ENCODE assay signal across 8 cellular contexts in the genomic region with DNA sequence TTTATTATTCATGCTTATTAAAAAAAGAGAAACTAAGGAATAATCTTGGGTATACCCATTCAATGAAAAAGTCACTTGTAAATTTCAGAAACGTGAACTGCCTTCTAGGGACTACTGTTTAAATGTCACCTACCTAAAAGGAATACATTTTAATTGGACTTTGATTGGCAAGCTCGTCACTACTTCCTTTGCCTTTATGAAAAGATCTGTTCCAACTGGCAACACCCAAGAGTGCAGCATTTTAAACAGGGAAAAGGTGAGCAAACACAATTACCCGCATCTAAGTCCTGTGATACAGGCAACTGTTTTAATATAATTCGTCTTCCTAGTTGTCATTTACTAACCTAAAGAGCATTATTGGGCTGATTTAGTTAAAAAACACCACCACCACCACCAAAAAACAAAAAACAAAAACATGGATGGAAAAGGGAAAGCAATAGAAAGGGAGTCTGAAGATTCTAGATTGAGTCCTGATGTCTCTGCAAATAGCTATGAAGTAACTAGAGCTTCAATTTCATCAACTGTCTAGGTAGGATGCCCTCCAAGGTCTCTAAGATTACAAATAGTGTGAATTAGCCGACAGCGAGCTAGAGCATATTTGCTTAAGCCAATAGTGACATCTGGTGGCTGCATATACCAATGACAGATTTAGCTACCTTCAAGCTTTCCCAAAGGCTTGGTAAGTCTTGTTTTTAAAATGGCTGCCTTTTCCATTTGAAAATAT. TPM values are rescaled to one million over a fixed set of nuclear protein-coding genes. Genes with fewer than 3 reads are reported as not detected.
A peak's percentile ranks its signal among the peaks of the same experiment; 100 is the strongest.
DNase-seq lines count a peak whose midpoint lies in the region; ATAC-seq and FAIRE-seq lines count a peak whose summit lies in the region.

No MANE protein-coding gene starts in this region.

- no peak overlapping the region for H3K27ac Mint-ChIP-seq in T-helper 17 cell

- H3K79me2 ChIP-seq in mesendoderm (ENCODE audit: control insufficient read depth, insufficient read depth, low read length) = no peaks in the 10 kb centered on the region

- no CpG with 5 or more reads among the region's 6 CpGs for WGBS in mesendoderm (ENCODE audit: extremely low coverage, insufficient coverage, low lambda C conversion rate)

- H3K36me3 Mint-ChIP-seq in T-helper 17 cell (ENCODE audit: low read depth) = no peaks in the 10 kb centered on the region

- H3K4me2 ChIP-seq in mesendoderm (ENCODE audit: low read length) = no peak overlapping the region

- H3K36me3 ChIP-seq in mesendoderm (ENCODE audit: control insufficient read depth, insufficient read depth, low read length) = no peaks in the 10 kb centered on the region

- ATAC-seq in GM19025 (IDR thresholded peaks at IDR 0.05; ENCODE audit: low read depth, unreplicated experiment) = peak; percentile 85
- peak; percentile 94 for ATAC-seq in HG03097 (IDR thresholded peaks at IDR 0.05; ENCODE audit: low FRiP score, unreplicated experiment)
- ATAC-seq in T-helper 17 cell = peak; percentile 92

- no peak overlapping the region for H2AK5ac ChIP-seq in mesendoderm (ENCODE audit: low read length)

- peak; percentile 90 for FAIRE-seq in endometrium (lab: Jason Lieb, UNC)

- H3K27me3 ChIP-seq in mesendoderm (ENCODE audit: insufficient read depth, low read length, poor library complexity) = no peaks in the 10 kb centered on the region

- no peaks in the 10 kb centered on the region for H3K9me3 ChIP-seq in T-helper 17 cell (ENCODE audit: control insufficient read depth, low read length, poor library complexity, severe bottlenecking)

- no peak overlapping the region for H3K4me3 ChIP-seq in mesendoderm (ENCODE audit: low read length)

- no peak overlapping the region for H4K5ac ChIP-seq in mesendoderm (ENCODE audit: low read length)

- DNase-seq in D341Med (ENCODE audit: low spot score) (peak; percentile 70), NCI-H2029 treated with DMSO at 0.1 percent for 48 hours (lab: John Stamatoyannopoulos, UW) (peak; percentile 90), T-helper 17 cell (no peak), mesendoderm (peak; percentile 94), ureter (ENCODE audit: low spot score) (peak; percentile 54)

- H2BK120ac ChIP-seq in mesendoderm (ENCODE audit: low read depth, low read length) = no peak overlapping the region

- H3K4ac ChIP-seq in mesendoderm (ENCODE audit: low read depth, low read length) = no peak overlapping the region

- no peak overlapping the region for H3K4me3 Mint-ChIP-seq in T-helper 17 cell

- H2BK15ac ChIP-seq in mesendoderm (replicated peaks; ENCODE audit: low read depth) = no peak overlapping the region

- H3K18ac ChIP-seq in mesendoderm (ENCODE audit: low read length) = no peak overlapping the region

- no peak overlapping the region for H4K8ac ChIP-seq in mesendoderm (ENCODE audit: low read depth, low read length)

- H3K56ac ChIP-seq in mesendoderm (ENCODE audit: low read length) = no peak overlapping the region

- no peak overlapping the region for H3K23ac ChIP-seq in mesendoderm (ENCODE audit: low read length)

- H3K27me3 Mint-ChIP-seq in T-helper 17 cell = peaks cover 41% of the 10 kb centered on the region

- H3K79me1 ChIP-seq in mesendoderm (ENCODE audit: low read length) = no peaks in the 10 kb centered on the region

- H3K4me1 ChIP-seq in mesendoderm (ENCODE audit: control insufficient read depth, low read depth, low read length) = peaks cover 5% of the 10 kb centered on the region

- no peak overlapping the region for H3K27ac ChIP-seq in mesendoderm (ENCODE audit: low read depth, low read length)

- H3K4me1 Mint-ChIP-seq in T-helper 17 cell = peaks cover 3% of the 10 kb centered on the region

- H2BK5ac ChIP-seq in mesendoderm (ENCODE audit: low read length) = no peak overlapping the region

- no peak overlapping the region for H3K9ac ChIP-seq in mesendoderm (ENCODE audit: low read length)

RNA-seq across cellular contexts. Expression of gene ICA1, which starts 33.8 kb away (rescaled TPM):
- total RNA-seq in T-helper 17 cell (10 to 100 TPM in 1 of 2 donors, 1 to 10 TPM in 1; 4.5 to 12.8 TPM), ureter (74.6 TPM)
- polyA plus RNA-seq in mesendoderm (2013, experiment 1 of 2) = 14.0 TPM
- polyA plus RNA-seq in mesendoderm (2013, experiment 2 of 2) = 15.1 TPM

Comparison
In these comparisons a context has a peak if more than half of its experiments do, and no peak if none do; other contexts are left out.
1. DNase-seq: peak in D341Med (single experiment), NCI-H2029 treated with DMSO at 0.1 percent for 48 hours (single experiment), mesendoderm (single experiment) and ureter (single experiment); none in T-helper 17 cell (0 of 3).
2. Peak in every context shown above with its lines, with median percentiles within 50 percentile points of each other: ATAC-seq.